8 cellular contexts compared by ENCODE assay signal in genomic region chr4:140153419-140153743, GRCh38. TPM values are rescaled to one million over a fixed set of nuclear protein-coding genes. Genes with fewer than 3 reads are reported as not detected.
DNase-seq lines count a peak whose midpoint lies in the region; ATAC-seq, FAIRE-seq and TF ChIP-seq lines count a peak whose summit lies in the region.

No MANE protein-coding gene starts in this region.

- TF ChIP-seq POLR2A in GM12892 (IDR thresholded peaks at IDR 0.05; ENCODE audit: low read depth, low read length) = no peak

- H4K20me1 ChIP-seq in MM.1S (ENCODE audit: insufficient read depth, low read length) = no peaks in the 10 kb centered on the region
- no peaks in the 10 kb centered on the region for H4K20me1 ChIP-seq in neural cell (ENCODE audit: insufficient read depth)

- H3K27ac ChIP-seq in MM.1S (ENCODE audit: low read length) (no peak overlapping the region), neural cell (ENCODE audit: low read length) (peak overlapping the region; percentile 97)
- peak overlapping the region; percentile 61 for H3K27ac ChIP-seq in effector memory CD4-positive, alpha-beta T cell (ENCODE audit: insufficient read depth, low read length, poor library complexity, severe bottlenecking)

- peak overlapping the region; percentile 99 for H2AFZ ChIP-seq in MM.1S (ENCODE audit: low read length)
- H2AFZ ChIP-seq in neural cell (ENCODE audit: low read depth, low read length) = no peak overlapping the region

- H3K36me3 ChIP-seq in MM.1S (replicated peaks; ENCODE audit: insufficient read depth, low read length) = no peaks in the 10 kb centered on the region
- no peaks in the 10 kb centered on the region for H3K36me3 ChIP-seq in effector memory CD4-positive, alpha-beta T cell (ENCODE audit: control insufficient read depth, insufficient read depth, low read length)
- no peaks in the 10 kb centered on the region for H3K36me3 ChIP-seq in neural cell (ENCODE audit: insufficient read depth, low read length)

- H3K36me3 Mint-ChIP-seq in CD14-positive monocyte = no peaks in the 10 kb centered on the region

- peaks cover 35% of the 10 kb centered on the region for H3K4me1 Mint-ChIP-seq in CD14-positive monocyte

- peak overlapping the region; percentile 94 for H3K4me3 ChIP-seq in MM.1S (ENCODE audit: low read length)
- H3K4me3 ChIP-seq in effector memory CD4-positive, alpha-beta T cell (ENCODE audit: insufficient read depth, low read depth, low read length, poor library complexity, severe bottlenecking) = peak overlapping the region; percentile 83
- peak overlapping the region; percentile 92 for H3K4me3 ChIP-seq in neural cell (ENCODE audit: low read length)

- H3F3A ChIP-seq in MM.1S (ENCODE audit: insufficient read depth, low read length) = peaks cover 57% of the 10 kb centered on the region
- H3F3A ChIP-seq in neural cell (ENCODE audit: insufficient read depth, low read length, poor library complexity, severe bottlenecking) = peaks cover 4% of the 10 kb centered on the region

- intact Hi-C loops in CD14-positive monocyte (cut with micrococcal nuclease) = loop anchor here (2.0 to 5.0 kb wide), 7 partner anchors 61 to 416 kb away; no protein-coding TSS in a partner anchor

- H3K27me3 Mint-ChIP-seq in CD14-positive monocyte (ENCODE audit: low read depth in 3 of 3) = peaks cover 0 to 1% (median 0%) of the 10 kb centered on the region in 3 donors

- TF ChIP-seq EP300 in neural cell (conservative IDR thresholded peaks at IDR 0.05; ENCODE audit: poor library complexity, severe bottlenecking) = no peak

- H3K9me2 ChIP-seq in MM.1S (replicated peaks; ENCODE audit: insufficient read depth, low read length) = no peaks in the 10 kb centered on the region
- no peaks in the 10 kb centered on the region for H3K9me2 ChIP-seq in neural cell (ENCODE audit: insufficient read depth, low read length)

- H3K27me3 ChIP-seq in MM.1S (replicated peaks; ENCODE audit: insufficient read depth, low read length) (peaks cover 19% of the 10 kb centered on the region), neural cell (ENCODE audit: insufficient read depth, low read depth, low read length) (no peaks in the 10 kb centered on the region)
- no peaks in the 10 kb centered on the region for H3K27me3 ChIP-seq in effector memory CD4-positive, alpha-beta T cell (replicated peaks; ENCODE audit: control insufficient read depth, insufficient read depth, low read length, poor library complexity, severe bottlenecking)

- ATAC-seq in HG03378 (IDR thresholded peaks at IDR 0.05; ENCODE audit: unreplicated experiment) = no peak
- no peak for ATAC-seq in HG03460 (IDR thresholded peaks at IDR 0.05; ENCODE audit: unreplicated experiment)

- no peak for FAIRE-seq in GM12892 (lab: Jason Lieb, UNC)

- DNase-seq in CD14-positive monocyte (ENCODE audit: low spot score) (no peak), MM.1S (no peak), GM12892 (ENCODE audit: insufficient read length) (no peak), NCI-H446 (lab: John Stamatoyannopoulos, UW) (no peak)
- no peak for DNase-seq in effector memory CD4-positive, alpha-beta T cell

- TF ChIP-seq CTCF in CD14-positive monocyte (IDR thresholded peaks at IDR 0.05) (no peak), MM.1S (IDR thresholded peaks at IDR 0.05; ENCODE audit: low read length) (no peak), neural cell (IDR thresholded peaks at IDR 0.05; ENCODE audit: poor library complexity, severe bottlenecking) (no peak)

- peak overlapping the region; percentile 97 for H3K4me3 Mint-ChIP-seq in CD14-positive monocyte

- H3K9ac ChIP-seq in MM.1S (ENCODE audit: low read length) (peak overlapping the region; percentile 7; the same call in 1 of the 2 replicates), neural cell (ENCODE audit: low read length) (peak overlapping the region; percentile 95)

- H3K4me1 ChIP-seq in MM.1S (ENCODE audit: low read length) = peaks cover 29% of the 10 kb centered on the region
- H3K4me1 ChIP-seq in effector memory CD4-positive, alpha-beta T cell (ENCODE audit: control insufficient read depth, insufficient read depth, low read length, poor library complexity, severe bottlenecking) = peaks cover 14% of the 10 kb centered on the region

- no peaks in the 10 kb centered on the region for H3K9me3 Mint-ChIP-seq in CD14-positive monocyte

- TF ChIP-seq RAD21 in neural cell (conservative IDR thresholded peaks at IDR 0.05) = no peak

- H3K4me2 ChIP-seq in MM.1S (ENCODE audit: low read depth, low read length) = peak overlapping the region; percentile 89
- H3K4me2 ChIP-seq in neural cell (ENCODE audit: low read length) = peak overlapping the region; percentile 26

- peak overlapping the region; percentile 92 to 97 (median 94) for H3K27ac Mint-ChIP-seq in CD14-positive monocyte

- H3K9me3 ChIP-seq in MM.1S (replicated peaks; ENCODE audit: insufficient read depth, low read length) = no peaks in the 10 kb centered on the region
- H3K9me3 ChIP-seq in effector memory CD4-positive, alpha-beta T cell (ENCODE audit: control insufficient read depth, low read length) = no peaks in the 10 kb centered on the region
- H3K9me3 ChIP-seq in neural cell (ENCODE audit: low read length) = no peaks in the 10 kb centered on the region

- H3K79me2 ChIP-seq in MM.1S (ENCODE audit: low read length) (no peaks in the 10 kb centered on the region), neural cell (replicated peaks; ENCODE audit: insufficient read depth, low read length) (peaks cover 21% of the 10 kb centered on the region)

TF ChIP-seq in neural cell, 6 proteins besides CTCF, POLR2A, EP300 and RAD21:
- TF ChIP-seq EZH2 (IDR thresholded peaks at IDR 0.05; ENCODE audit: borderline replicate concordance, insufficient read depth, low read length, poor library complexity, severe bottlenecking) (no peak), MXI1 (conservative IDR thresholded peaks at IDR 0.05; ENCODE audit: poor library complexity, severe bottlenecking) (no peak), POLR2AphosphoS5 (IDR thresholded peaks at IDR 0.05) (no peak), TAF1 (IDR thresholded peaks at IDR 0.05; ENCODE audit: low read depth) (no peak), SMC3 (conservative IDR thresholded peaks at IDR 0.05; ENCODE audit: poor library complexity) (no peak), REST (IDR thresholded peaks at IDR 0.05; ENCODE audit: borderline replicate concordance) (no peak)

RNA-seq across cellular contexts. Expression of gene MAML3, which starts 0.6 kb away (rescaled TPM):
- 1 to 10 TPM; 1.5 to 2.3 TPM for polyA plus RNA-seq in CD14-positive monocyte
- 10.2 and 10.4 TPM in 2 replicates for polyA plus RNA-seq in neural cell
- 40.7 and 43.3 TPM in 2 replicates for polyA minus RNA-seq in neural cell
- not detected for polyA plus RNA-seq in GM12892 (2012; ENCODE audit: missing spikeins)
